In the genomic region with DNA sequence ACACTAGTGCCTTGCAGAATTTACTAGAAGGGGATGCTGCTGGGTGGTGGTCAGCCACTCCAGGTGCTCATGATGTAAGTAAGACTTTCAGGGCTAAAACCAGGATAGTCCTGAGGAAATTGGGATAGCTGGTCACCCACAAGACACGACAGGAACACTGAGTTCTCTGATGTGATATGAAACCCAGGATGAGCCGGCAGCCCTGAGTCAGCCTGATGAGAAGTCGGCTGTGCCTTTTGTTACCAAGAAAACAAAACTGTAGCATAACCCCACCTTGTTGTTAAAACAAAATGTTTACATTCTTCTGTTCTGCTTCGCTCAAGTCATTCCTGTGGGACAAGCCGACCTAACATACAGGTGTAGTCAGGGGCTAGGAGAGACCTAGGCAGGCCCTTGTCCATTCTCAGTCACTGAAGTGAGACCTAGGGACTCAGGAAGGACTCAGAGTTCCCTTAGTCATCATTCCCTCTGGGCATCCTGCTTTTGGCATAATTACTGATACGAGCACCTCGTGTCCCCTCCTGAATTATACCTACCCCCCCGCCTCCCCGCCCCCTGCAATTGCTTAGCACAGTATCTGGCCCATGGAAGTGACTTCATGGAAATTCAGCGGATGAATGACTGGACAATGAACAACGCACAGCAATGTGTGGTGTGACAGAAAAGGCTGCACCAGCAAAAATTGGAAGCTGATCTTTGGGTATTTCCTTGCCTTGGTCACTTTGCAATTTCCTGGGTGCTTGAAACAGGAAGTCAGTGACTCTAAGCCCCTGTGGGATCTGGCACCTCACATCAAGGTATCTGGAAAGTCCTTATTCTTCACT, we compare ENCODE assay signal across 9 cellular contexts. TPM values are rescaled to one million over a fixed set of nuclear protein-coding genes. Genes with fewer than 3 reads are reported as not detected.
DNase-seq lines count a peak whose midpoint lies in the region; ATAC-seq and TF ChIP-seq lines count a peak whose summit lies in the region.
"Had no signal": no experiment of that assay in that cellular context is flagged by ENCODE, and none has a peak within 500 bp of the region (broad histone marks: within the 10 kb centered on the region; RNA-seq: fewer than 3 reads in every experiment).

No MANE protein-coding gene starts in this region.

- TF ChIP-seq CTCF in Peyer's patch (IDR thresholded peaks at IDR 0.05): no peak
- TF ChIP-seq CTCF in mammary epithelial cell (conservative IDR thresholded peaks at IDR 0.05 in 1 of 2, IDR thresholded peaks at IDR 0.05 in 1 of 2; ENCODE audit: extremely low read depth in 1 of 2, insufficient read depth in 1 of 2, low read depth in 1 of 2, low read length in 2 of 2): no peak

- in situ Hi-C loops in Caki2 (cut with HindIII; ENCODE audit: low pct_unique_long_range_greater_than_20kb, low sequenced_read_pairs) (no loop called here), mammary epithelial cell (cut with MboI; ENCODE audit: low sequenced_read_pairs in 2 of 2) (no loop called here)

- H2AFZ ChIP-seq in mammary epithelial cell (ENCODE audit: low read depth, low read length): peak overlapping the region; percentile 40

- CTCF ChIA-PET in mammary epithelial cell (lab: Charles Lee; ENCODE audit: low non-redundant PET): no interaction called here

- dilution Hi-C loops in mammary epithelial cell (cut with HindIII; ENCODE audit: low sequenced_read_pairs): no loop called here

- H3K9ac ChIP-seq in mammary epithelial cell (ENCODE audit: insufficient read depth, low read length): no peak overlapping the region

- peak overlapping the region; percentile 23 for H3K4me2 ChIP-seq in mammary epithelial cell (ENCODE audit: insufficient read depth, low read depth, low read length)

- H3K36me3 ChIP-seq in Peyer's patch (no peaks in the 10 kb centered on the region), mammary epithelial cell (ENCODE audit: insufficient read depth, low read length) (no peaks in the 10 kb centered on the region), MG63 (no peaks in the 10 kb centered on the region)

- peak; percentile 13 for DNase-seq in Caki2 (ENCODE audit: low read depth)
- no peak for DNase-seq in Peyer's patch
- DNase-seq in mammary epithelial cell: peak; percentile 89
- no peak for DNase-seq in natural killer cell treated with Interleukin-12 subunit alpha and Interleukin-12 subunit beta and Interleukin-15 and Interleukin-18, amount 100 ng/mL, for 72 hours (ENCODE audit: low spot score)
- DNase-seq in stimulated activated naive CD4-positive, alpha-beta T cell treated with Interleukin-2 at 50 U/mL for 16 hours (lab: John Stamatoyannopoulos, UW): no peak
- DNase-seq in HK-2 (ENCODE audit: unreplicated experiment): no peak
- no peak for DNase-seq in MG63
- DNase-seq: NCI-H2029 treated with DMSO at 0.1 percent for 48 hours had no signal

- H3K4me1 Mint-ChIP-seq in natural killer cell treated with Interleukin-12 subunit alpha and Interleukin-12 subunit beta and Interleukin-15 and Interleukin-18, amount 100 ng/mL, for 72 hours (ENCODE audit: low read depth in 2 of 2): peaks cover 26% of the 10 kb centered on the region in 2 donors

- no peaks in the 10 kb centered on the region for H3K9me3 ChIP-seq in Peyer's patch
- H3K9me3 ChIP-seq in mammary epithelial cell (replicated peaks; ENCODE audit: insufficient read depth, low read length): no peaks in the 10 kb centered on the region
- no peaks in the 10 kb centered on the region for H3K9me3 ChIP-seq in MG63

- no peak overlapping the region for H3K4me3 ChIP-seq in Peyer's patch
- no peak overlapping the region for H3K4me3 ChIP-seq in mammary epithelial cell (replicated peaks in 1 of 3; ENCODE audit: insufficient read depth in 1 of 3, low read depth in 2 of 3, low read length in 3 of 3)
- H3K4me3 ChIP-seq in MG63: no peak overlapping the region

- no peaks in the 10 kb centered on the region for H4K20me1 ChIP-seq in mammary epithelial cell (ENCODE audit: insufficient read depth, low read length)

- H3K4me1 ChIP-seq in Peyer's patch (no peaks in the 10 kb centered on the region), mammary epithelial cell (ENCODE audit: insufficient read depth, low read length) (peaks cover 35% of the 10 kb centered on the region)

- peaks cover 2% of the 10 kb centered on the region for H3K9me3 Mint-ChIP-seq in natural killer cell treated with Interleukin-12 subunit alpha and Interleukin-12 subunit beta and Interleukin-15 and Interleukin-18, amount 100 ng/mL, for 72 hours

- H3K79me2 ChIP-seq in mammary epithelial cell (ENCODE audit: insufficient read depth, low read length): no peaks in the 10 kb centered on the region

- no peak for ATAC-seq in natural killer cell treated with Interleukin-12 subunit alpha and Interleukin-12 subunit beta and Interleukin-15 and Interleukin-18, amount 100 ng/mL, for 72 hours
- no peak for ATAC-seq in GM19467 (IDR thresholded peaks at IDR 0.05; ENCODE audit: unreplicated experiment)

- H3K4me3 Mint-ChIP-seq in natural killer cell treated with Interleukin-12 subunit alpha and Interleukin-12 subunit beta and Interleukin-15 and Interleukin-18, amount 100 ng/mL, for 72 hours: peak overlapping the region; percentile 53

- H3K36me3 Mint-ChIP-seq in natural killer cell treated with Interleukin-12 subunit alpha and Interleukin-12 subunit beta and Interleukin-15 and Interleukin-18, amount 100 ng/mL, for 72 hours: no peaks in the 10 kb centered on the region

- no TSS peak for BruUV-seq in mammary epithelial cell (replicated peaks; lab: Mats Ljungman, UMichigan)

- H3K27me3 ChIP-seq in Peyer's patch (no peaks in the 10 kb centered on the region), mammary epithelial cell (ENCODE audit: insufficient read depth, low read length) (no peaks in the 10 kb centered on the region), MG63 (no peaks in the 10 kb centered on the region)

- intact Hi-C loops in mammary epithelial cell (cut with micrococcal nuclease): loop anchor here (5.0 kb wide), 1 partner anchor 660 kb away; no protein-coding TSS in a partner anchor

- peak overlapping the region in 3 of 4 donors; percentile 36 to 46 (median 43) for H3K27ac ChIP-seq in Peyer's patch
- H3K27ac ChIP-seq in mammary epithelial cell (ENCODE audit: insufficient read depth, low read depth, low read length): peak overlapping the region; percentile 77

- peaks cover 5 to 19% of the 10 kb centered on the region in 2 donors for H3K27me3 Mint-ChIP-seq in natural killer cell treated with Interleukin-12 subunit alpha and Interleukin-12 subunit beta and Interleukin-15 and Interleukin-18, amount 100 ng/mL, for 72 hours

- WGBS in mammary epithelial cell (ENCODE audit: low coverage, missing lambda C conversion rate): 49% methylated on average over 9 of the region's 11 CpGs

- no peak for TF ChIP-seq POLR2A in Peyer's patch (IDR thresholded peaks at IDR 0.05)

- H3K27ac Mint-ChIP-seq in natural killer cell treated with Interleukin-12 subunit alpha and Interleukin-12 subunit beta and Interleukin-15 and Interleukin-18, amount 100 ng/mL, for 72 hours: peak overlapping the region; percentile 81 to 89

RNA-seq across cellular contexts. Expression of gene TLR2, which starts 31.9 kb away (rescaled TPM):
- total RNA-seq in Caki2 (2014; rRNA removed; shearing (Covaris generic); ENCODE audit: low replicate concordance): 0.23 and 0.44 TPM in 2 replicates
- total RNA-seq in Peyer's patch (10 to 100 TPM in 2 of 4 donors, 1 to 10 TPM in 2; 4.7 to 13.8 (median 9.4) TPM), mammary epithelial cell (10 to 100 TPM in 1 of 2 donors, 1 to 10 TPM in 1; 1.0 to 33.2 TPM)
- polyA plus RNA-seq in mammary epithelial cell: 14.8 TPM
- 10.6 TPM for polyA minus RNA-seq in mammary epithelial cell
- total RNA-seq in natural killer cell treated with Interleukin-12 subunit alpha and Interleukin-12 subunit beta and Interleukin-15 and Interleukin-18, amount 100 ng/mL, for 72 hours: 1 to 10 TPM in 1 of 2 donors, under 1 TPM in 1; 0.42 to 1.2 TPM
- total RNA-seq in MG63 (2014; rRNA removed; shearing (Covaris generic); ENCODE audit: low replicate concordance): 0.33 and 0.62 TPM in 2 replicates

Comparison
In these comparisons a context has a peak if more than half of its experiments do, and no peak if none do; other contexts are left out.
1. DNase-seq: peak in Caki2 (single experiment) and mammary epithelial cell (single experiment); none in Peyer's patch (0 of 3), natural killer cell treated with Interleukin-12 subunit alpha and Interleukin-12 subunit beta and Interleukin-15 and Interleukin-18, amount 100 ng/mL, for 72 hours (single experiment), stimulated activated naive CD4-positive, alpha-beta T cell treated with Interleukin-2 at 50 U/mL for 16 hours (single experiment), HK-2 (single experiment) and MG63 (single experiment).